1 cellular context compared by ENCODE assay signal in the genomic region with DNA sequence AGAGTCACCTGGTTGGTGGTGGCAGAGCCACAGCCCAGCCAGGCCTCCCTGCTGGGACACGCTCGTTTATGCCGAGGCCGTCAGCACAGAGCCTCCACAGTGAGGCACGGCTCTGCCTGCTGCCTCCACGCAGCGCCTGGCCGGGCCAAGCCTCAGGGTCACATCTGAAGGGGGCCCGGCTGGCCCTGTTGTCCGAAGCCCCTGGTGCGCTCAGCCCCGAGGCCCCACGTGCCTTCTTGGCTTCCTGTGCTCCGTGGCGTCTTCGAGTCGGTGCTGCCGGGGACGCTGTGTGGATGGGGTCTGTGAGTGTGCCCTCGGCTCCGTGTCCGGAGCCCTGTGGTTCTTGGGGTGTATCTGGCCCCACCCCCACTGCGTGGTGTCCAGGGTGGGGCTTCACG.
TF ChIP-seq lines count a peak whose summit lies in the region.

No MANE protein-coding gene starts in this region.

TF ChIP-seq in IMR-90, 13 proteins besides CTCF, POLR2A, EP300 and RAD21:
- TF ChIP-seq CHD1 (IDR thresholded peaks at IDR 0.05; ENCODE audit: low read depth, low read length), result no peak
- TF ChIP-seq, protein P1, sequence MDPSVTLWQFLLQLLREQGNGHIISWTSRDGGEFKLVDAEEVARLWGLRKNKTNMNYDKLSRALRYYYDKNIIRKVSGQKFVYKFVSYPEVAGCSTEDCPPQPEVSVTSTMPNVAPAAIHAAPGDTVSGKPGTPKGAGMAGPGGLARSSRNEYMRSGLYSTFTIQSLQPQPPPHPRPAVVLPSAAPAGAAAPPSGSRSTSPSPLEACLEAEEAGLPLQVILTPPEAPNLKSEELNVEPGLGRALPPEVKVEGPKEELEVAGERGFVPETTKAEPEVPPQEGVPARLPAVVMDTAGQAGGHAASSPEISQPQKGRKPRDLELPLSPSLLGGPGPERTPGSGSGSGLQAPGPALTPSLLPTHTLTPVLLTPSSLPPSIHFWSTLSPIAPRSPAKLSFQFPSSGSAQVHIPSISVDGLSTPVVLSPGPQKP (IDR thresholded peaks at IDR 0.05; ENCODE audit: borderline replicate concordance, low read depth, low read length), result no peak
- no peak for TF ChIP-seq MXI1 (IDR thresholded peaks at IDR 0.05; ENCODE audit: borderline replicate concordance, low read depth, low read length)
- TF ChIP-seq NFE2L2 (IDR thresholded peaks at IDR 0.05; ENCODE audit: low read depth, low read length), result no peak
- TF ChIP-seq MAFK (IDR thresholded peaks at IDR 0.05; ENCODE audit: low read depth, low read length), result no peak
- TF ChIP-seq CEBPB (IDR thresholded peaks at IDR 0.05; ENCODE audit: low read depth, low read length), result no peak
- no peak for TF ChIP-seq RFX5 (IDR thresholded peaks at IDR 0.05; ENCODE audit: low read depth, low read length)
- no peak for TF ChIP-seq RCOR1 (IDR thresholded peaks at IDR 0.05; ENCODE audit: insufficient replicate concordance, low read length)
- TF ChIP-seq FOS (IDR thresholded peaks at IDR 0.05; ENCODE audit: low read depth, low read length), result no peak
- TF ChIP-seq SMC3 (IDR thresholded peaks at IDR 0.05; ENCODE audit: low read depth, low read length), result no peak
- no peak for TF ChIP-seq BHLHE40 (IDR thresholded peaks at IDR 0.05; ENCODE audit: low read depth, low read length)
- no peak for TF ChIP-seq MAZ (IDR thresholded peaks at IDR 0.05; ENCODE audit: borderline replicate concordance, low read depth, low read length)
- TF ChIP-seq, protein P2, sequence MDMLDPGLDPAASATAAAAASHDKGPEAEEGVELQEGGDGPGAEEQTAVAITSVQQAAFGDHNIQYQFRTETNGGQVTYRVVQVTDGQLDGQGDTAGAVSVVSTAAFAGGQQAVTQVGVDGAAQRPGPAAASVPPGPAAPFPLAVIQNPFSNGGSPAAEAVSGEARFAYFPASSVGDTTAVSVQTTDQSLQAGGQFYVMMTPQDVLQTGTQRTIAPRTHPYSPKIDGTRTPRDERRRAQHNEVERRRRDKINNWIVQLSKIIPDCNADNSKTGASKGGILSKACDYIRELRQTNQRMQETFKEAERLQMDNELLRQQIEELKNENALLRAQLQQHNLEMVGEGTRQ (IDR thresholded peaks at IDR 0.05; ENCODE audit: low read depth, low read length), result no peak
